Comparison of ENCODE assay signal across 9 cellular contexts in the genomic region with DNA sequence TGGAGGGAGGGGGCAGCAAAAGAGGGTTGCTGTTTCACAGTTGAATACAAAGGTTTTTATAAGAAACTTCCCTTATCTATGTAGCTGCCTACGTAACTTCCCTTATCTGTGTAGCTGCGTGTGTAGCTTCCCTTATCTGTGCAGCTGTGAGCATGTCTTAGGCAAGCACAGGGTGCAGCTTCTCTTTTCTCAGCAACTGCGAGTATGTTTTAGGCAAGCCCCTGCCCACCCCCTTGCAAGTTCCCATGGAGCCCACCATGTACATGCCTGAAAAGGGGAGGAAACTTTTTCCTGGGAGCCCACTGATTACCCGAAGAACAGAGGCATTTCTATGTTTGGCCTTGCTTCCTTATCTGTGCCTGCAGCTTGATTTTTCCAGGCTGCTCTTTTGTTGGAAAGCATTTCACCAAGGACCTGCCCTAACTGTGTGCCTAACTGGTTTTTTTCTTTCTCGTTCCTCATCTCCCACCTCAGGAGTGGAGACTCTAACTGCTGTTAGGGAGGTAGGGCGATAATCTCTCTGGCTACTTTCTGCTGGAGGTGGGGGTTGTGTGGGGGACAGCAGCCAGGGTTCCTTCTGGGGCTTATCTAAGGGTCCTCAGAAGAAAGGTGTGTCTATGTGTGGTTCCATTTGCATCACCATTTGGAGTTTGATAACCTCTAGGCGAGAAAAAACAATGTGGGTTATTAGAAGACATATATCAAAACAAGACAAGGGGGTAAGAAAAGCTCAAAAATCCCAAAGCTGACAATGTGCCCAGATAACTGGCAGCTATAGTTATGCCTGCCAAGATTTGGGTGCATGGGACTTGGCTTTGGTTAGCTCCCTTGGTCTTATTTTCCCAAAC. TPM values are rescaled to one million over a fixed set of nuclear protein-coding genes. Genes with fewer than 3 reads are reported as not detected.
DNase-seq lines count a peak whose midpoint lies in the region; ATAC-seq and TF ChIP-seq lines count a peak whose summit lies in the region.
"Had no signal": no experiment of that assay in that cellular context is flagged by ENCODE, and none has a peak within 500 bp of the region (broad histone marks: within the 10 kb centered on the region; RNA-seq: fewer than 3 reads in every experiment).

No MANE protein-coding gene starts in this region.

- DNase-seq in AML-193 (lab: John Stamatoyannopoulos, UW) = peak; percentile 77 to 85
- DNase-seq in OCI-M2 (lab: John Stamatoyannopoulos, UW; ENCODE audit: unreplicated experiment) = peak; percentile 84
- no peak for DNase-seq in left ventricle myocardium inferior
- no peak for DNase-seq in MG63
- DNase-seq in DMS79 (lab: John Stamatoyannopoulos, UW) = no peak
- DNase-seq: immature natural killer cell had no signal

- peak; percentile 52 for ATAC-seq in GM21515 (IDR thresholded peaks at IDR 0.05; ENCODE audit: unreplicated experiment)
- no peak for ATAC-seq in HG03108 (IDR thresholded peaks at IDR 0.05; ENCODE audit: unreplicated experiment)
- ATAC-seq in HG03469 (IDR thresholded peaks at IDR 0.05; ENCODE audit: unreplicated experiment) = no peak

- peaks cover 11% of the 10 kb centered on the region for H3K9me3 ChIP-seq in left ventricle myocardium inferior (replicated peaks)
- H3K9me3 ChIP-seq in MG63 = no peaks in the 10 kb centered on the region

- H3K4me3 ChIP-seq in left ventricle myocardium inferior (no peak overlapping the region), MG63 (no peak overlapping the region)

- peaks cover 12% of the 10 kb centered on the region for H3K36me3 ChIP-seq in left ventricle myocardium inferior
- H3K36me3 ChIP-seq in MG63 = peaks cover 32% of the 10 kb centered on the region

- H3K27me3 ChIP-seq in left ventricle myocardium inferior (ENCODE audit: low read depth) = no peaks in the 10 kb centered on the region
- no peaks in the 10 kb centered on the region for H3K27me3 ChIP-seq in MG63

- H3K27ac ChIP-seq in left ventricle myocardium inferior (replicated peaks) = peak overlapping the region; percentile 28

- no peak for TF ChIP-seq CTCF in left ventricle myocardium inferior (IDR thresholded peaks at IDR 0.05; ENCODE audit: borderline replicate concordance)

- intact Hi-C loops in left ventricle myocardium inferior (cut with micrococcal nuclease) = no loop called here

- H3K4me1 ChIP-seq in left ventricle myocardium inferior = no peaks in the 10 kb centered on the region

RNA-seq across cellular contexts. Expression of gene SORD, which starts 26.0 kb away (rescaled TPM):
- 13.6 TPM for total RNA-seq in left ventricle myocardium inferior
- 25.8 and 39.1 TPM in 2 replicates for total RNA-seq in MG63 (2014; rRNA removed; shearing (Covaris generic); ENCODE audit: low replicate concordance)

Comparison
In these comparisons a context has a peak if more than half of its experiments do, and no peak if none do; other contexts are left out.
1. DNase-seq: peak in AML-193 (2 of 2) and OCI-M2 (single experiment); none in left ventricle myocardium inferior (single experiment), MG63 (single experiment) and DMS79 (single experiment).